ENCODE assay signal across 14 cellular contexts in the genomic region with DNA sequence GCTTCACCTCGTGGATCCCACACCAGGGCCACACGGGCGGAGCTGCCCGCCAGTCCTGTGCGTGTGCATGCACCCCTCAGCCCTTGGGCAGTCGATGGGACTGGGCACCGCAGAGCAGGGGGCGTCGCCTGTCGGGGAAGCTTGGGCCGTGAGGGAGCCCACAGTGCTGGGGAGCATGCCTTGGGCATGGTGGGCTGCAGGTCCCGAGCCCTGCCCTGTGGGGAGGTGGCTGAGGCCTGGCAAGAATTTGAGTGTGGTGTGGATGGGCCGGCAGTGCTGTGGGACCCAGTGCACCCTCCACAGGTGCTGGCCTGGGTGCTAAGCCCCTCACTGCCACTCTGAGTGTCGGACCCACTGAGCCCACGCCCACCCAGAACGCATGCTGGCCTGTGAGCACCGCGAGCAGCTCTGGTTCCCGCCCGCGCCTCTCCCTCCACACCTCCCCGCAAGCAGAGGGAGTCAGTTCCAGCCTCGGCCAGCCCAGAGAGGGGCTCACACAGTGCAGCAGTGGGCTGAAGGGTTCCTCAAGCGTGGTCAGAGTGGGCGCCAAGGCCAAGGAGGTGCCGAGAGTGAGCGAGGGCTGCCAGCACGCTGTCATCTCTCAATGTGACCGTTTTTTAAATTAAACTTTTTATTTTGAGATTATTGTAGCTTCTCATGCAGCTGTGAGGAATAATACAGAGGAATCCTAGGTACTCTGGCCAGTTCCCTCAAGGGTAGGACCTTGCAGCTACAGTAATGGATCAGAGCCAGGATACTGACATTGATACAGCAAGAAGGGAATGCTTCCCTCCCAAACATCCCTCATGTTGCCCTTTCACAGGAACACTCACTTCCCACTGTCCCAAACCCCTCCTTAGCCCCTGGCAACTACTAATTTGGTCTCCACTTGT.
"Had no signal": no experiment of that assay in that cellular context is flagged by ENCODE, and none has a peak within 500 bp of the region (broad histone marks: within the 10 kb centered on the region; RNA-seq: fewer than 3 reads in every experiment).

No MANE protein-coding gene starts in this region.

- H3K27ac Mint-ChIP-seq: activated CD8-positive, alpha-beta T cell treated with anti-CD3 and anti-CD28 coated beads, Interleukin-2, amount 10 ng/mL, durations not matched to agents 7 days and 5 days; T-helper 1 cell treated with Interleukin-12 subunit alpha and Interleukin-12 subunit beta and Interleukin-4 antibody, amounts not matched to agents 30 μg/mL and 1 μg/mL, for 36 hours had no signal

- H3K27me3 ChIP-seq: body of pancreas, gastroesophageal sphincter, ovary, tibial artery had no signal

- H3K4me1 ChIP-seq: body of pancreas, gastroesophageal sphincter, tibial artery had no signal

- DNase-seq: activated CD4-positive, alpha-beta T cell treated with anti-CD3 and anti-CD28 coated beads for 4 hours; activated CD8-positive, alpha-beta memory T cell treated with anti-CD3 and anti-CD28 coated beads, Interleukin-2, amount 50 U/mL, for 48 hours; activated CD8-positive, alpha-beta T cell treated with anti-CD3 and anti-CD28 coated beads, Interleukin-2, amount 10 ng/mL, durations not matched to agents 7 days and 5 days; activated naive CD4-positive, alpha-beta T cell treated with Interleukin-2 at 50 U/mL for 16 hours; body of pancreas; central memory CD4-positive, alpha-beta T cell; midbrain; ovary; SK-N-SH; stimulated activated CD4-positive, alpha-beta T cell treated with anti-CD3 and anti-CD28 coated beads, Interleukin-15, amount 100 ng/mL, for 24 hours; stimulated activated CD4-positive, alpha-beta T cell treated with anti-CD3 and anti-CD28 coated beads, Interleukin-4, amount 100 ng/mL, for 4 hours; tibial artery had no signal

- H3K27ac ChIP-seq: body of pancreas, gastroesophageal sphincter, ovary, tibial artery had no signal

- H3K9me3 ChIP-seq: body of pancreas, gastroesophageal sphincter, SK-N-SH, tibial artery had no signal

- H3K4me3 Mint-ChIP-seq: activated CD8-positive, alpha-beta T cell treated with anti-CD3 and anti-CD28 coated beads, Interleukin-2, amount 10 ng/mL, durations not matched to agents 7 days and 5 days; T-helper 1 cell treated with Interleukin-12 subunit alpha and Interleukin-12 subunit beta and Interleukin-4 antibody, amounts not matched to agents 30 μg/mL and 1 μg/mL, for 36 hours had no signal

- H3K4me3 ChIP-seq: body of pancreas, gastroesophageal sphincter, ovary, tibial artery had no signal
